Comparison of ENCODE assay signal across 1 cellular context in genomic region chr11:14905104-14906033, GRCh38.
A peak's percentile ranks its signal among the peaks of the same experiment; 100 is the strongest.
TF ChIP-seq lines count a peak whose summit lies in the region.

No MANE protein-coding gene starts in this region.

TF ChIP-seq in H1, 55 proteins besides CTCF, POLR2A, EP300 and RAD21 (continued from another document):
- TF ChIP-seq RNF2 (IDR thresholded peaks at IDR 0.05; ENCODE audit: borderline replicate concordance, low read depth, low read length, missing control alignments, poor library complexity, severe bottlenecking) (no peak), ATF3 (IDR thresholded peaks at IDR 0.05; ENCODE audit: insufficient read depth, low read depth, low read length) (no peak), NRF1 (IDR thresholded peaks at IDR 0.05; ENCODE audit: low read depth, low read length) (no peak), CHD1 (IDR thresholded peaks at IDR 0.05; ENCODE audit: low read depth, low read length) (no peak), E2F6 (IDR thresholded peaks at IDR 0.05) (peak; percentile 6; the same call in 1 of the 2 replicates), SIRT6 (IDR thresholded peaks at IDR 0.05; ENCODE audit: low read length) (no peak), CHD2 (IDR thresholded peaks at IDR 0.05; ENCODE audit: low read length) (no peak), NANOG (IDR thresholded peaks at IDR 0.05; ENCODE audit: insufficient read depth, low read depth, low read length, poor library complexity, severe bottlenecking) (no peak), JUND (IDR thresholded peaks at IDR 0.05; ENCODE audit: low read length) (peak; percentile 19; the same call in 1 of the 2 replicates), KDM4A (IDR thresholded peaks at IDR 0.05; ENCODE audit: low read depth, low read length, severe bottlenecking) (peak; percentile 76), GTF2F1 (IDR thresholded peaks at IDR 0.05; ENCODE audit: borderline replicate concordance, low read depth, low read length) (no peak), TBP (IDR thresholded peaks at IDR 0.05; ENCODE audit: low read depth, low read length) (peak; percentile 10; the same call in 1 of the 2 replicates), SIN3A (conservative IDR thresholded peaks at IDR 0.05 in 1 of 2, IDR thresholded peaks at IDR 0.05 in 1 of 2; ENCODE audit: low read depth in 1 of 2, low read length in 2 of 2) (peak; percentile 48 to 75; a peak in 1 of 4 replicates), SP2 (IDR thresholded peaks at IDR 0.05; ENCODE audit: low read length) (no peak), TAF1 (IDR thresholded peaks at IDR 0.05; ENCODE audit: low read depth, low read length) (peak; percentile 56), SP4 (IDR thresholded peaks at IDR 0.05; ENCODE audit: low read length) (peak; percentile 18; the same call in 1 of the 2 replicates), MAFK (IDR thresholded peaks at IDR 0.05; ENCODE audit: low read depth, low read length) (no peak)
